Comparison of ENCODE assay signal across 28 cellular contexts in genomic region chr10:118565301-118566075, GRCh38. TPM values are rescaled to one million over a fixed set of nuclear protein-coding genes. Genes with fewer than 3 reads are reported as not detected.
"Had no signal": no experiment of that assay in that cellular context is flagged by ENCODE, and none has a peak within 500 bp of the region (broad histone marks: within the 10 kb centered on the region; RNA-seq: fewer than 3 reads in every experiment).

No MANE protein-coding gene starts in this region.

- ATAC-seq: gastrocnemius medialis; left cardiac atrium; left lung; naive thymus-derived CD8-positive, alpha-beta T cell; right cardiac atrium; stimulated activated memory B cell treated with anti-CD40 and anti-IgM and Interleukin-4, amounts not matched to agents 10 μg/mL and 1 μg/mL and 100 μg/mL, for 72 hours; upper lobe of right lung had no signal

- H3K27me3 ChIP-seq: gastrocnemius medialis, left lung, sigmoid colon, upper lobe of right lung, uterus had no signal

- H3K4me1 ChIP-seq: prostate gland, upper lobe of right lung had no signal

- H3K9me3 ChIP-seq: left lung, prostate gland, sigmoid colon, upper lobe of right lung, uterus had no signal

- H3K4me1 Mint-ChIP-seq: stimulated activated memory B cell treated with anti-CD40 and anti-IgM and Interleukin-4, amounts not matched to agents 10 μg/mL and 1 μg/mL and 100 μg/mL, for 72 hours had no signal

- H3K27ac Mint-ChIP-seq: naive thymus-derived CD8-positive, alpha-beta T cell; stimulated activated memory B cell treated with anti-CD40 and anti-IgM and Interleukin-4, amounts not matched to agents 10 μg/mL and 1 μg/mL and 100 μg/mL, for 72 hours; stimulated activated naive CD8-positive, alpha-beta T cell treated with anti-CD3 and anti-CD28 coated beads, Interleukin-15, Interleukin-2, amounts not matched to agents 100 ng/mL and 50 ng/mL, for 24 hours had no signal

- H3K9me3 Mint-ChIP-seq: stimulated activated naive CD8-positive, alpha-beta T cell treated with anti-CD3 and anti-CD28 coated beads, Interleukin-15, Interleukin-2, amounts not matched to agents 100 ng/mL and 50 ng/mL, for 24 hours had no signal

- DNase-seq: cerebellar nuclear complex; cortex of kidney; effector CD4-positive, alpha-beta T cell; gastrocnemius medialis; left cardiac atrium; left lung; mammary epithelial cell; midbrain; naive thymus-derived CD8-positive, alpha-beta T cell; right cardiac atrium; sigmoid colon; stimulated activated CD4-positive, alpha-beta T cell treated with anti-CD3 and anti-CD28 coated beads, Interleukin-2, amount 100 ng/mL, for 24 hours; stimulated activated CD4-positive, alpha-beta T cell treated with anti-CD3 and anti-CD28 coated beads, Interleukin-4, amount 100 ng/mL, for 24 hours; upper lobe of right lung; uterus had no signal

- H3K27ac ChIP-seq: gastrocnemius medialis, left lung, prostate gland, thoracic aorta, tibial nerve, upper lobe of right lung, uterus had no signal

- H3K36me3 ChIP-seq: gastrocnemius medialis, left lung, prostate gland, sigmoid colon, thoracic aorta, tibial nerve, upper lobe of right lung, uterus had no signal

- H3K4me3 Mint-ChIP-seq: naive thymus-derived CD8-positive, alpha-beta T cell; neural crest cell; stimulated activated memory B cell treated with anti-CD40 and anti-IgM and Interleukin-4, amounts not matched to agents 10 μg/mL and 1 μg/mL and 100 μg/mL, for 72 hours; stimulated activated naive CD8-positive, alpha-beta T cell treated with anti-CD3 and anti-CD28 coated beads, Interleukin-15, Interleukin-2, amounts not matched to agents 100 ng/mL and 50 ng/mL, for 24 hours had no signal

- H3K4me3 ChIP-seq: gastrocnemius medialis, left lung, prostate gland, sigmoid colon, thoracic aorta, tibial nerve, upper lobe of right lung, uterus had no signal

RNA-seq across cellular contexts. Expression of gene PRLHR, which starts 30.0 kb away (rescaled TPM):
- total RNA-seq: dermis microvascular lymphatic vessel endothelial cell; gastrocnemius medialis; glomerular endothelial cell; kidney epithelial cell; left cardiac atrium; left lung; lower leg skin; mammary epithelial cell; myocyte; naive thymus-derived CD8-positive, alpha-beta T cell; neural crest cell; osteoblast; prostate gland; right cardiac atrium; skeletal muscle tissue; thoracic aorta; tibial nerve; upper lobe of right lung had no signal
- polyA plus RNA-seq: mammary epithelial cell; naive thymus-derived CD8-positive, alpha-beta T cell; right cardiac atrium had no signal
